ENCODE assay signal across 23 cellular contexts in the genomic region with DNA sequence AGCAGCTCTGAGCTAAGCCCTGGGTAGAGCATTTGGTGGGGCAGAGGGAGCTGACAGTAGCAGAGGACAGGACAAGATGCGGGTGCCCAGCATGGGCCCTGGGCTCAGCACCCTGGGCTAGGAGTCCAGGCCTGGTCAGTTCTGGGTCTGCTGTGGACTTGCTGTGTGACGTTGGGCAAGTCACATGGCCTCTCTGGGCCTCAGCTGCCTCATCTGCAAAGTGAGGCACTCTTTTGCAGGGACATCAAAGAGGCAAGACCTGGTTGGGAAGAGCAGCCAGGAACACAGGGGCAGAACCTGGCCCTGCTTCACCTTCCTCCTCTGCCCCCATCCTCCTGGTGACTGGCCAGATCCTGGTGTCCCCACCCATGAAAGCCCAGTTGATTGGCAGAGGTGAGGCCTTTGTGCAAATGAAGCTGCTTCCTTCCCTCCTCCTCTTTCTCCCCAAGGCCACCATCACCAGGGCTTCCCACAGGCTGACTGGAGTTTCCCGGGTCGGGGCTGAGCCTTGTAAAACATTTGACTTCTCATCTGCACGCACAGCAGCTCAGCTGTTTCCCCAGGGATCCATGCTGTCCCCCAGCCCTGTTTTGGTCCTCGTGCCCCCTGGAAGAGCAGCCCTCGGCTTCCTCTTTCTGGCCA.
A peak's percentile ranks its signal among the peaks of the same experiment; 100 is the strongest.
DNase-seq lines count a peak whose midpoint lies in the region; ATAC-seq, FAIRE-seq and TF ChIP-seq lines count a peak whose summit lies in the region.
"Had no signal": no experiment of that assay in that cellular context is flagged by ENCODE, and none has a peak within 500 bp of the region (broad histone marks: within the 10 kb centered on the region; RNA-seq: fewer than 3 reads in every experiment).

No MANE protein-coding gene starts in this region.

- H3K36me3 Mint-ChIP-seq in activated naive CD4-positive, alpha-beta T cell treated with anti-CD3 and anti-CD28 coated beads for 36 hours (ENCODE audit: low read depth): no peaks in the 10 kb centered on the region
- H3K36me3 Mint-ChIP-seq: activated naive CD4-positive, alpha-beta T cell treated with anti-CD3 and anti-CD28 coated beads, Interleukin-2, amount 50 U/mL, for 72 hours; mesothelial cell of epicardium had no signal

- H3K4me3 ChIP-seq in HEK293 (ENCODE audit: low read depth, low read length) (no peak overlapping the region), K562 (no peak overlapping the region)
- H3K4me3 ChIP-seq: testis had no signal

- FAIRE-seq in K562 (lab: Jason Lieb, UNC): no peak
- FAIRE-seq: GM19239 had no signal

- no peaks in the 10 kb centered on the region for H3K79me2 ChIP-seq in K562 (ENCODE audit: control insufficient read depth, insufficient read depth, low read length)

- in situ Hi-C loops in K562 (cut with MboI): no loop called here

- 0 out of 4 replicates have a peak overlapping the region, but pooled peaks of 1 of the 2 experiments have one; percentile 13 for H3K9ac ChIP-seq in K562 (ENCODE audit: insufficient read depth in 1 of 2, low read depth in 2 of 2, low read length in 2 of 2)

- H3K27me3 ChIP-seq in K562 (ENCODE audit: control insufficient read depth in 2 of 2, insufficient read depth in 2 of 2, low read length in 2 of 2): peaks cover 3 to 55% of the 10 kb centered on the region in 2 experiments; a peak in 2 of 5 replicates
- H3K27me3 ChIP-seq: testis had no signal

- intact Hi-C loops in K562 (cut with micrococcal nuclease): no loop called here
- intact Hi-C loops in activated naive CD4-positive, alpha-beta T cell treated with anti-CD3 and anti-CD28 coated beads for 36 hours (cut with micrococcal nuclease): no loop called here

- CTCF ChIA-PET in HEK293 (lab: Yijun Ruan, JAX): interaction anchor here (0.7 kb wide), 1 partner anchor 10 kb away, joined by 3 read pairs; no protein-coding TSS in a partner anchor
- CTCF ChIA-PET in K562 (lab: Yijun Ruan, JAX; ENCODE audit: low intra/inter-chr PET ratio): no interaction called here
- CTCF ChIA-PET in activated naive CD4-positive, alpha-beta T cell treated with anti-CD3 and anti-CD28 coated beads for 36 hours (lab: Charles Lee): no interaction called here

- peaks cover 2% of the 10 kb centered on the region for H3K27me3 Mint-ChIP-seq in activated naive CD4-positive, alpha-beta T cell treated with anti-CD3 and anti-CD28 coated beads for 36 hours (ENCODE audit: low read depth)

- ATAC-seq in K562: no peak; the same call in 2 of the 3 replicates
- ATAC-seq in HG02981 (IDR thresholded peaks at IDR 0.05; ENCODE audit: unreplicated experiment): no peak
- no peak for ATAC-seq in GM18907 (IDR thresholded peaks at IDR 0.05; ENCODE audit: unreplicated experiment)
- ATAC-seq: activated naive CD4-positive, alpha-beta T cell treated with anti-CD3 and anti-CD28 coated beads, Interleukin-2, amount 50 U/mL, for 72 hours; esophagus mucosa; sciatic nerve had no signal

- no peak for TF ChIP-seq CTCF in HEK293 (tag by site-specific recombination; IDR thresholded peaks at IDR 0.05)
- no peak for TF ChIP-seq CTCF in K562 (IDR thresholded peaks at IDR 0.05 in 2 of 3, conservative IDR thresholded peaks at IDR 0.05 in 1 of 3; ENCODE audit: insufficient read depth in 2 of 3, low read depth in 1 of 3, low read length in 3 of 3)

- no peak overlapping the region for H2AFZ ChIP-seq in K562 (ENCODE audit: low read depth, low read length)

- H3K36me3 ChIP-seq in HEK293 (ENCODE audit: control insufficient read depth in 2 of 2, insufficient read depth in 1 of 2, low read length in 2 of 2) (no peaks in the 10 kb centered on the region), K562 (ENCODE audit: control insufficient read depth, insufficient read depth, low read length) (no peaks in the 10 kb centered on the region)

- no peaks in the 10 kb centered on the region for H3K4me1 Mint-ChIP-seq in activated naive CD4-positive, alpha-beta T cell treated with anti-CD3 and anti-CD28 coated beads for 36 hours (ENCODE audit: low read depth)

- H3K4me3 Mint-ChIP-seq in activated naive CD4-positive, alpha-beta T cell treated with anti-CD3 and anti-CD28 coated beads for 36 hours: no peak overlapping the region
- H3K4me3 Mint-ChIP-seq: mesothelial cell of epicardium had no signal

- H3K9me1 ChIP-seq in K562 (ENCODE audit: control insufficient read depth, insufficient read depth, low read length): no peaks in the 10 kb centered on the region

- no peaks in the 10 kb centered on the region for H3K4me1 ChIP-seq in HEK293 (ENCODE audit: control insufficient read depth, insufficient read depth, low read length)
- H3K4me1 ChIP-seq in K562 (replicated peaks in 1 of 2; ENCODE audit: control insufficient read depth in 2 of 2, insufficient read depth in 2 of 2, low read length in 2 of 2): no peaks in the 10 kb centered on the region
- H3K4me1 ChIP-seq: testis had no signal

- no TSS peak for BruUV-seq in K562 (replicated peaks; lab: Mats Ljungman, UMichigan)

- POLR2A ChIA-PET in HEK293 (lab: Yijun Ruan, JAX): no interaction called here
- POLR2A ChIA-PET in K562 (lab: Yijun Ruan, JAX): interaction anchor here (0.6 to 1.8 kb wide), 3 partner anchors 9 to 19 kb away, joined by 3 to 5 read pairs (median 3); no protein-coding TSS in a partner anchor

- H3K9me3 ChIP-seq in HEK293 (ENCODE audit: control insufficient read depth, insufficient read depth, low read depth, low read length) (no peaks in the 10 kb centered on the region), K562 (replicated peaks; ENCODE audit: control insufficient read depth, insufficient read depth, low read depth, low read length) (no peaks in the 10 kb centered on the region)
- H3K9me3 ChIP-seq: testis had no signal

- no peak overlapping the region for H3K27ac ChIP-seq in HEK293 (ENCODE audit: extremely low read depth, low read depth, low read length)
- no peak overlapping the region for H3K27ac ChIP-seq in K562 (ENCODE audit: extremely low read depth, low read depth, low read length)
- H3K27ac ChIP-seq: testis had no signal

- TF ChIP-seq EP300 in K562 (IDR thresholded peaks at IDR 0.05; ENCODE audit: low read length): no peak

- H3K9me3 Mint-ChIP-seq in activated naive CD4-positive, alpha-beta T cell treated with anti-CD3 and anti-CD28 coated beads for 36 hours: no peaks in the 10 kb centered on the region
- H3K9me3 Mint-ChIP-seq: activated naive CD4-positive, alpha-beta T cell treated with anti-CD3 and anti-CD28 coated beads, Interleukin-2, amount 50 U/mL, for 72 hours; mesothelial cell of epicardium had no signal

- H4K20me1 ChIP-seq in K562 (replicated peaks; ENCODE audit: control insufficient read depth, insufficient read depth, low read length): peaks cover 7% of the 10 kb centered on the region; the same call in 1 of the 2 replicates

- no peak overlapping the region for H3K4me2 ChIP-seq in K562 (ENCODE audit: insufficient read depth, low read length)

- DNase-seq in Daoy (ENCODE audit: low read depth) (peak; percentile 57), K562 (ENCODE audit: extremely low read depth in 1 of 4, low spot score in 3 of 4) (no peak), mucosa of gallbladder (ENCODE audit: low spot score) (peak; percentile 8)
- no peak for DNase-seq in activated naive CD4-positive, alpha-beta T cell treated with anti-CD3 and anti-CD28 coated beads for 36 hours
- DNase-seq: activated CD4-positive, CD25-positive, alpha-beta regulatory T cell treated with anti-CD3 and anti-CD28 coated beads, Interleukin-2, amount 50 U/mL, for 72 hours; activated T-cell treated with anti-CD3 and anti-CD28 coated beads, Interleukin-2, amount 50 U/mL, for 1 hour; C1 segment of cervical spinal cord; DMS153; glutamatergic neuron; NCI-H1048; NCI-H2171 treated with DMSO at 0.1 percent for 48 hours; occipital lobe; stimulated activated CD4-positive, alpha-beta T cell treated with anti-CD3 and anti-CD28 coated beads, Interleukin-2, amount 100 ng/mL, for 24 hours; T-helper 2 cell; testis had no signal

- TF ChIP-seq POLR2A in K562 (conservative IDR thresholded peaks at IDR 0.05): no peak

- no peak for TF ChIP-seq RAD21 in K562 (CRISPR knock-in tag; conservative IDR thresholded peaks at IDR 0.05 in 1 of 2, IDR thresholded peaks at IDR 0.05 in 1 of 2)

- no peak overlapping the region for H3K27ac Mint-ChIP-seq in activated naive CD4-positive, alpha-beta T cell treated with anti-CD3 and anti-CD28 coated beads for 36 hours
- H3K27ac Mint-ChIP-seq: activated naive CD4-positive, alpha-beta T cell treated with anti-CD3 and anti-CD28 coated beads, Interleukin-2, amount 50 U/mL, for 72 hours; mesothelial cell of epicardium had no signal

- WGBS in K562 (ENCODE audit: insufficient coverage, low coverage, missing lambda C conversion rate): 1% methylated on average over 7 of the region's 7 CpGs

TF ChIP-seq in HEK293, 187 proteins besides CTCF, POLR2A, EP300 and RAD21:
- TF ChIP-seq KLF1 (tag by site-specific recombination; IDR thresholded peaks at IDR 0.05): no peak
- peak; percentile 78 for TF ChIP-seq ZNF768 (tag by site-specific recombination; IDR thresholded peaks at IDR 0.05)

TF ChIP-seq in K562, 482 proteins besides CTCF, POLR2A, EP300 and RAD21 (continues in another document):
- TF ChIP-seq, protein P1, sequence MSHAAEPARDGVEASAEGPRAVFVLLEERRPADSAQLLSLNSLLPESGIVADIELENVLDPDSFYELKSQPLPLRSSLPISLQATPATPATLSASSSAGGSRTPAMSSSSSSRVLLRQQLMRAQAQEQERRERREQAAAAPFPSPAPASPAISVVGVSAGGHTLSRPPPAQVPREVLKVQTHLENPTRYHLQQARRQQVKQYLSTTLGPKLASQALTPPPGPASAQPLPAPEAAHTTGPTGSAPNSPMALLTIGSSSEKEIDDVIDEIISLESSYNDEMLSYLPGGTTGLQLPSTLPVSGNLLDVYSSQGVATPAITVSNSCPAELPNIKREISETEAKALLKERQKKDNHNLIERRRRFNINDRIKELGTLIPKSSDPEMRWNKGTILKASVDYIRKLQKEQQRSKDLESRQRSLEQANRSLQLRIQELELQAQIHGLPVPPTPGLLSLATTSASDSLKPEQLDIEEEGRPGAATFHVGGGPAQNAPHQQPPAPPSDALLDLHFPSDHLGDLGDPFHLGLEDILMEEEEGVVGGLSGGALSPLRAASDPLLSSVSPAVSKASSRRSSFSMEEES (CRISPR knock-in tag; IDR thresholded peaks at IDR 0.05): no peak
- TF ChIP-seq, protein P2, sequence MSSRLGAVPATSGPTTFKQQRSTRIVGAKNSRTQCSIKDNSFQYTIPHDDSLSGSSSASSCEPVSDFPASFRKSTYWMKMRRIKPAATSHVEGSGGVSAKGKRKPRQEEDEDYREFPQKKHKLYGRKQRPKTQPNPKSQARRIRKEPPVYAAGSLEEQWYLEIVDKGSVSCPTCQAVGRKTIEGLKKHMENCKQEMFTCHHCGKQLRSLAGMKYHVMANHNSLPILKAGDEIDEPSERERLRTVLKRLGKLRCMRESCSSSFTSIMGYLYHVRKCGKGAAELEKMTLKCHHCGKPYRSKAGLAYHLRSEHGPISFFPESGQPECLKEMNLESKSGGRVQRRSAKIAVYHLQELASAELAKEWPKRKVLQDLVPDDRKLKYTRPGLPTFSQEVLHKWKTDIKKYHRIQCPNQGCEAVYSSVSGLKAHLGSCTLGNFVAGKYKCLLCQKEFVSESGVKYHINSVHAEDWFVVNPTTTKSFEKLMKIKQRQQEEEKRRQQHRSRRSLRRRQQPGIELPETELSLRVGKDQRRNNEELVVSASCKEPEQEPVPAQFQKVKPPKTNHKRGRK (tag; IDR thresholded peaks at IDR 0.05): no peak
- no peak for TF ChIP-seq ZNF324 (CRISPR knock-in tag; IDR thresholded peaks at IDR 0.05)

Comparison
In these comparisons a context has a peak if more than half of its experiments do, and no peak if none do; other contexts are left out.
1. DNase-seq: peak in Daoy (single experiment) and mucosa of gallbladder (single experiment); none in K562 (0 of 4) and activated naive CD4-positive, alpha-beta T cell treated with anti-CD3 and anti-CD28 coated beads for 36 hours (single experiment).